In the genomic region with DNA sequence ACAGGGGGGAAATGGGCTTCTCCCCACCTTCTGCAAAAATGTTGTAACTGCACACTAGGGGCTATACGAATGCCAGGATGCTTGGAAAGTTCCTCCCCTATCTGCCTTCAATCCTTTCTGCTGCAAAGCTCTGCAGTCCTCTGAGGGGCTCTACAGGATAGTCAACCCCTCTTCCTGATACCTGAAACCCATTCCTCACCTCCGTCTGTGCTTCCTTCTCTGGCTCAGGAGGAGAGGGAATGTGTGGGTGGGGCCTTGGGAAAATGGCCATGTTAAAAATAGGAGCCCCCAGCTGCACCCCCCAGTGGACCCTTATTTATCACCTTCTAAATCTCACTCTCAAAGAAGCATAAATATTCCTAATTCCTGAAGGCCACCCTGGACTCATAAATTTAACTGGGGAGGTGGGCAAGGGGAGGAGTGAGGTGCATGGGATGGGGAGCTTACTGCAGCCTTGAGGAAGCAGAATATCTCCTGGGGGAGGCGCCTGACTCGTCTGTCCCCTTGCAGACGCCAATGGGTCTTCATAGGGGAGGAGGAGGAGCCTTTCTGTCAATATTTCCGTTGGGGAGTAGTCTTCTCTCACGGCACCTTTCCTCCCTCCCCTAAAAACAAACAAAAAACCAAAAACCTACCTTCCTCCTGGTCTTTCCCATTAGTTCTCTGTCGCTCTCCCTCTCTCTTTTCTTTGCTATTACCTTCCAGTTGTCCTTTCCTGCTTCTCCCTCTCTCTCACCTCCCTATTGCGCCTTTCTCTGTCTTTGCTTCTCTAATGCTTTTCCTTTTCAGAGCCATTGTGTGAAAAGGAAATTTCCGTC, we compare ENCODE assay signal across 9 cellular contexts. TPM values are rescaled to one million over a fixed set of nuclear protein-coding genes. Genes with fewer than 3 reads are reported as not detected.
DNase-seq lines count a peak whose midpoint lies in the region; ATAC-seq and TF ChIP-seq lines count a peak whose summit lies in the region.
"Had no signal": no experiment of that assay in that cellular context is flagged by ENCODE, and none has a peak within 500 bp of the region (broad histone marks: within the 10 kb centered on the region; RNA-seq: fewer than 3 reads in every experiment).

No MANE protein-coding gene starts in this region.

- peaks cover 4 to 65% (median 9%) of the 10 kb centered on the region in 3 donors for H3K4me1 ChIP-seq in gastroesophageal sphincter

- H3K9me3 Mint-ChIP-seq in activated CD4-positive, alpha-beta T cell treated with anti-CD3 and anti-CD28 coated beads for 36 hours (ENCODE audit: low read depth) = no peaks in the 10 kb centered on the region
- H3K9me3 Mint-ChIP-seq in stimulated activated effector memory CD8-positive, alpha-beta T cell treated with anti-CD3 and anti-CD28 coated beads, Interleukin-12 subunit alpha, Interleukin-12 subunit beta, amount 100 ng/mL, for 72 hours = no peaks in the 10 kb centered on the region

- TF ChIP-seq CTCF in gastroesophageal sphincter (IDR thresholded peaks at IDR 0.05) = no peak

- ATAC-seq in activated CD4-positive, alpha-beta T cell treated with anti-CD3 and anti-CD28 coated beads for 36 hours = peak; percentile 20
- ATAC-seq in gastroesophageal sphincter = no peak
- ATAC-seq in stimulated activated effector memory CD8-positive, alpha-beta T cell treated with anti-CD3 and anti-CD28 coated beads, Interleukin-12 subunit alpha, Interleukin-12 subunit beta, amount 100 ng/mL, for 72 hours = peak; percentile 15
- ATAC-seq in HG02973 (IDR thresholded peaks at IDR 0.05; ENCODE audit: unreplicated experiment) = no peak
- no peak for ATAC-seq in GM18873 (IDR thresholded peaks at IDR 0.05; ENCODE audit: low FRiP score, unreplicated experiment)

- H3K27ac Mint-ChIP-seq in activated CD4-positive, alpha-beta T cell treated with anti-CD3 and anti-CD28 coated beads for 36 hours = no peak overlapping the region
- no peak overlapping the region for H3K27ac Mint-ChIP-seq in stimulated activated effector memory CD8-positive, alpha-beta T cell treated with anti-CD3 and anti-CD28 coated beads, Interleukin-12 subunit alpha, Interleukin-12 subunit beta, amount 100 ng/mL, for 72 hours

- DNase-seq in activated CD4-positive, alpha-beta T cell treated with anti-CD3 and anti-CD28 coated beads for 36 hours = peak; percentile 63
- no peak for DNase-seq in activated CD4-positive, alpha-beta T cell treated with anti-CD3 and anti-CD28 coated beads for 1 hour
- DNase-seq in NCI-H2029 (lab: John Stamatoyannopoulos, UW) = peak; percentile 71
- DNase-seq in activated T-cell treated with anti-CD3 and anti-CD28 coated beads, Interleukin-2, amount 50 U/mL, for 1 hour = peak; percentile 40
- no peak for DNase-seq in stimulated activated effector memory CD8-positive, alpha-beta T cell treated with anti-CD3 and anti-CD28 coated beads, Interleukin-12 subunit alpha, Interleukin-12 subunit beta, amount 100 ng/mL, for 72 hours (ENCODE audit: low spot score in 2 of 2)

- H3K9me3 ChIP-seq in gastroesophageal sphincter = no peaks in the 10 kb centered on the region

- WGBS in gastroesophageal sphincter (ENCODE audit: low coverage in 1 of 2), 2 donors = 14% methylated on average over 6 to 10 of the region's 10 CpGs

- H3K27me3 ChIP-seq in gastroesophageal sphincter = no peaks in the 10 kb centered on the region

- CTCF ChIA-PET in activated CD4-positive, alpha-beta T cell treated with anti-CD3 and anti-CD28 coated beads for 36 hours (lab: Charles Lee) = interaction anchor here (1.0 to 8.2 kb wide), 11 partner anchors 12 to 143 kb away, joined by 3 to 85 read pairs (median 5); a partner anchor contains a TSS

- peaks cover 12% of the 10 kb centered on the region for H3K4me1 Mint-ChIP-seq in activated CD4-positive, alpha-beta T cell treated with anti-CD3 and anti-CD28 coated beads for 36 hours
- peaks cover 16% of the 10 kb centered on the region for H3K4me1 Mint-ChIP-seq in stimulated activated effector memory CD8-positive, alpha-beta T cell treated with anti-CD3 and anti-CD28 coated beads, Interleukin-12 subunit alpha, Interleukin-12 subunit beta, amount 100 ng/mL, for 72 hours

- no peaks in the 10 kb centered on the region for H3K27me3 Mint-ChIP-seq in activated CD4-positive, alpha-beta T cell treated with anti-CD3 and anti-CD28 coated beads for 36 hours

- no peaks in the 10 kb centered on the region for H3K36me3 ChIP-seq in gastroesophageal sphincter

- no peak overlapping the region for H3K4me3 Mint-ChIP-seq in activated CD4-positive, alpha-beta T cell treated with anti-CD3 and anti-CD28 coated beads for 36 hours
- no peak overlapping the region for H3K4me3 Mint-ChIP-seq in stimulated activated effector memory CD8-positive, alpha-beta T cell treated with anti-CD3 and anti-CD28 coated beads, Interleukin-12 subunit alpha, Interleukin-12 subunit beta, amount 100 ng/mL, for 72 hours

- TF ChIP-seq EP300 in gastroesophageal sphincter (IDR thresholded peaks at IDR 0.05) = no peak

- POLR2A ChIA-PET in activated CD4-positive, alpha-beta T cell treated with anti-CD3 and anti-CD28 coated beads for 36 hours (lab: Charles Lee) = interaction anchor here (1.1 to 2.8 kb wide), 3 partner anchors 11 to 77 kb away, joined by 3 to 44 read pairs (median 17); a partner anchor contains a TSS

- intact Hi-C loops in activated CD4-positive, alpha-beta T cell treated with anti-CD3 and anti-CD28 coated beads for 36 hours (cut with DNase I, micrococcal nuclease) = loop anchor here in 1 of 2 experiments (2.0 kb wide), 3 partner anchors 25 to 143 kb away; no protein-coding TSS in a partner anchor

- peak overlapping the region; percentile 79 to 91 (median 88) for H3K27ac ChIP-seq in gastroesophageal sphincter

- TF ChIP-seq POLR2A in gastroesophageal sphincter (IDR thresholded peaks at IDR 0.05) = no peak

- H3K36me3 Mint-ChIP-seq in activated CD4-positive, alpha-beta T cell treated with anti-CD3 and anti-CD28 coated beads for 36 hours (ENCODE audit: low read depth) = no peaks in the 10 kb centered on the region
- no peaks in the 10 kb centered on the region for H3K36me3 Mint-ChIP-seq in stimulated activated effector memory CD8-positive, alpha-beta T cell treated with anti-CD3 and anti-CD28 coated beads, Interleukin-12 subunit alpha, Interleukin-12 subunit beta, amount 100 ng/mL, for 72 hours

- peak overlapping the region; percentile 62 to 82 for H3K4me3 ChIP-seq in gastroesophageal sphincter

RNA-seq across cellular contexts. Expression of a gene that starts 6.3 kb away (rescaled TPM):
- total RNA-seq in activated CD4-positive, alpha-beta T cell treated with anti-CD3 and anti-CD28 coated beads for 36 hours = 1 to 10 TPM in 1 of 2 experiments, under 1 TPM in 1; 0.98 to 1.7 TPM
- total RNA-seq in gastroesophageal sphincter = under 1 TPM in 1 of 4 donors, not detected in 3; 0.54 TPM
- total RNA-seq: Daoy had no signal

RNA-seq across cellular contexts. Expression of a gene that starts 26.5 kb away (rescaled TPM):
- under 1 TPM; 0.73 to 0.74 TPM for total RNA-seq in activated CD4-positive, alpha-beta T cell treated with anti-CD3 and anti-CD28 coated beads for 36 hours
- total RNA-seq in gastroesophageal sphincter = 10 to 100 TPM in 3 of 4 donors, 1 to 10 TPM in 1; 7.5 to 28.0 (median 19.5) TPM

RNA-seq across cellular contexts. Expression of a gene that starts 33.1 kb away (rescaled TPM):
- total RNA-seq in activated CD4-positive, alpha-beta T cell treated with anti-CD3 and anti-CD28 coated beads for 36 hours = 10 to 100 TPM; 95.2 to 98.7 TPM
- 100 to 1,000 TPM in 1 of 4 donors, 10 to 100 TPM in 3; 47.0 to 138 (median 57.5) TPM for total RNA-seq in gastroesophageal sphincter

RNA-seq across cellular contexts. Expression of a gene that starts 57.2 kb away (rescaled TPM):
- not detected for total RNA-seq in activated CD4-positive, alpha-beta T cell treated with anti-CD3 and anti-CD28 coated beads for 36 hours
- 1 to 10 TPM in 1 of 4 donors, under 1 TPM in 2, not detected in 1; 0.37 to 1.6 (median 0.77) TPM for total RNA-seq in gastroesophageal sphincter
- total RNA-seq: Daoy had no signal

Comparison
In these comparisons a context has a peak if more than half of its experiments do, and no peak if none do; other contexts are left out.
1. DNase-seq: peak in activated CD4-positive, alpha-beta T cell treated with anti-CD3 and anti-CD28 coated beads for 36 hours (single experiment), NCI-H2029 (single experiment) and activated T-cell treated with anti-CD3 and anti-CD28 coated beads, Interleukin-2, amount 50 U/mL, for 1 hour (single experiment); none in activated CD4-positive, alpha-beta T cell treated with anti-CD3 and anti-CD28 coated beads for 1 hour (single experiment) and stimulated activated effector memory CD8-positive, alpha-beta T cell treated with anti-CD3 and anti-CD28 coated beads, Interleukin-12 subunit alpha, Interleukin-12 subunit beta, amount 100 ng/mL, for 72 hours (0 of 2).
2. ATAC-seq: peak in activated CD4-positive, alpha-beta T cell treated with anti-CD3 and anti-CD28 coated beads for 36 hours (single experiment) and stimulated activated effector memory CD8-positive, alpha-beta T cell treated with anti-CD3 and anti-CD28 coated beads, Interleukin-12 subunit alpha, Interleukin-12 subunit beta, amount 100 ng/mL, for 72 hours (single experiment); none in gastroesophageal sphincter (single experiment), HG02973 (single experiment) and GM18873 (single experiment).
3. RNA of a gene that starts 26.5 kb away (total RNA-seq): 7.5 to 28.0 TPM in gastroesophageal sphincter; 0.73 to 0.74 TPM in activated CD4-positive, alpha-beta T cell treated with anti-CD3 and anti-CD28 coated beads for 36 hours; every median in the first group is over 4 times any median in the second.